In the genomic region with DNA sequence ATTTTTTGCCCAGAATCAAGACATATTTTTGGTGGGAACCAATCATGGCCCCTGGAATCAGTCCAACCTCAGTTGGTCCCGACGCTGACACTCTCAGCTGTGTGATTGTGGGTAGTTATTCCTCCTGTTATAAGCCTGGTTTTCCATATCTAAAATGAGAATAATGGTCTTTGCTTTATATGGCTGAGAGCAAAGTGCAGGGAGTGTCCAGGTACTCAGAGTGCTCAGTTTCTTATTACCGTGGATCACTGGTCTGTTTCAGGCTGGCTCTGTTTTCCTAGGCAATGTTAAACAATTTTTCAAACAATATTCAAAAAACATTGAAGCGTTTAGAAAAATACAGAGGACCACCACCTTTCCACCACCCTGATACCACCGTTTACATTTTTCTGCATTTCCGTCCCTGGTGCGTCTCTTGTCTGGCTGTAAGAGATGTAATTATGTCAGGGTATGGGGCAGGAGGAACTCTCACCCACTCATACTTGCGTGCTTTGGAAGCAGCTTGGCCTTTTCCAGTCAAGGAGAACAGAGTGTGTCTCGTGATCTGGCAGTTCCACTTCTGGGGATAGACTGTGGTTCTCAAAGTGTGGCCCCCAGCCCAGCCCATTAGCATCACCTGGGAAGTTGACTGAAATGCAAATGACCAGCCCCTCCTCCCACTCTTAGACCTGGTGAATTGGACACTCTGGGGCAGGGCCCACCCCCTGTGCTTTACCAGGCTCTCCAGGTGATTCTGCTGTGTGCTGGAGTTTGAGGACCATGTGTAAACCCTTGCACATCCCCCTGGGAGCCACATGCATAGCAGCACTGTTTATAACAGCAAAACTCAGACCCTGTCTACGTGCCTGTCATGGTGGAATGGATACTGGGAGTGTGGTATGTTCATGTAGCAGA, we compare ENCODE assay signal across 22 cellular contexts. TPM values are rescaled to one million over a fixed set of nuclear protein-coding genes. Genes with fewer than 3 reads are reported as not detected.
A peak's percentile ranks its signal among the peaks of the same experiment; 100 is the strongest.
DNase-seq lines count a peak whose midpoint lies in the region; ATAC-seq and TF ChIP-seq lines count a peak whose summit lies in the region.
"Had no signal": no experiment of that assay in that cellular context is flagged by ENCODE, and none has a peak within 500 bp of the region (broad histone marks: within the 10 kb centered on the region; RNA-seq: fewer than 3 reads in every experiment).

No MANE protein-coding gene starts in this region.

- H3K4me3 ChIP-seq in BLaER1 = 0 out of 2 replicates have a peak overlapping the region, but pooled peaks have one; percentile 37
- H3K4me3 ChIP-seq: ascending aorta, dorsolateral prefrontal cortex had no signal

- peaks cover 2% of the 10 kb centered on the region for H3K9me3 Mint-ChIP-seq in CD4-positive, alpha-beta T cell
- peaks cover 19% of the 10 kb centered on the region for H3K9me3 Mint-ChIP-seq in WTC11
- H3K9me3 Mint-ChIP-seq in progenitor cell of endocrine pancreas (ENCODE audit: low read depth) = peaks cover 13% of the 10 kb centered on the region

- TF ChIP-seq CTCF in CD4-positive, alpha-beta T cell (IDR thresholded peaks at IDR 0.05) = no peak
- TF ChIP-seq CTCF in WTC11 (IDR thresholded peaks at IDR 0.05) = no peak
- TF ChIP-seq CTCF in progenitor cell of endocrine pancreas (IDR thresholded peaks at IDR 0.05; ENCODE audit: unreplicated experiment) = no peak

- peaks cover 97% of the 10 kb centered on the region for H3K36me3 Mint-ChIP-seq in CD4-positive, alpha-beta T cell (ENCODE audit: low read depth)
- H3K36me3 Mint-ChIP-seq in WTC11 = peaks cover 21% of the 10 kb centered on the region
- H3K36me3 Mint-ChIP-seq in progenitor cell of endocrine pancreas (ENCODE audit: insufficient read depth) = peaks cover 10% of the 10 kb centered on the region

- H3K36me3 ChIP-seq in BLaER1 = peaks cover 38% of the 10 kb centered on the region

- H3K27ac Mint-ChIP-seq in CD4-positive, alpha-beta T cell = peak overlapping the region; percentile 59
- H3K27ac Mint-ChIP-seq in WTC11 (no peak overlapping the region), progenitor cell of endocrine pancreas (peak overlapping the region; percentile 80)
- H3K27ac Mint-ChIP-seq: activated naive CD4-positive, alpha-beta T cell treated with anti-CD3 and anti-CD28 coated beads for 36 hours; activated T-cell treated with anti-CD3 and anti-CD28 coated beads, Interleukin-2, amount 50 U/mL, for 24 hours; natural killer cell had no signal

- POLR2A ChIA-PET in CD4-positive, alpha-beta T cell (lab: Charles Lee) = no interaction called here
- POLR2A ChIA-PET in WTC11 (lab: Charles Lee) = no interaction called here

- peaks cover 58% of the 10 kb centered on the region for H3K4me1 ChIP-seq in BLaER1
- H3K4me1 ChIP-seq: ascending aorta had no signal

- intact Hi-C loops in CD4-positive, alpha-beta T cell (cut with DNase I, micrococcal nuclease) = no loop called here

- H3K27me3 Mint-ChIP-seq in CD4-positive, alpha-beta T cell = no peaks in the 10 kb centered on the region
- H3K27me3 Mint-ChIP-seq in WTC11 (ENCODE audit: low read depth) (peaks cover 12% of the 10 kb centered on the region), progenitor cell of endocrine pancreas (peaks cover 18% of the 10 kb centered on the region)
- H3K27me3 Mint-ChIP-seq: activated T-cell treated with anti-CD3 and anti-CD28 coated beads, Interleukin-2, amount 50 U/mL, for 24 hours had no signal

- CTCF ChIA-PET in CD4-positive, alpha-beta T cell (lab: Charles Lee) = no interaction called here
- CTCF ChIA-PET in WTC11 (lab: Charles Lee) = no interaction called here

- H3K9ac ChIP-seq in BLaER1 = no peak overlapping the region; the same call in 1 of the 2 replicates

- no peak for ATAC-seq in CD4-positive, alpha-beta T cell (ENCODE audit: poor library complexity)
- ATAC-seq in WTC11 (peak; percentile 72), HG02973 (IDR thresholded peaks at IDR 0.05; ENCODE audit: unreplicated experiment) (no peak)
- ATAC-seq: natural killer cell had no signal

- H3K4me1 Mint-ChIP-seq in CD4-positive, alpha-beta T cell (ENCODE audit: low read depth) = peaks cover 45% of the 10 kb centered on the region
- peaks cover 19% of the 10 kb centered on the region for H3K4me1 Mint-ChIP-seq in WTC11
- peaks cover under 1% of the 10 kb centered on the region for H3K4me1 Mint-ChIP-seq in progenitor cell of endocrine pancreas (ENCODE audit: low read depth)

- peak in 1 of 10 experiments; percentile 25 for DNase-seq in CD4-positive, alpha-beta T cell
- DNase-seq in WTC11 (ENCODE audit: low spot score) (no peak), progenitor cell of endocrine pancreas (ENCODE audit: low spot score, unreplicated experiment) (no peak), NCI-H2107 (lab: John Stamatoyannopoulos, UW) (no peak), NCI-H1092 (lab: John Stamatoyannopoulos, UW) (no peak)
- DNase-seq: activated CD4-positive, alpha-beta T cell treated with anti-CD3 and anti-CD28 coated beads for 4 hours; activated naive CD4-positive, alpha-beta T cell treated with anti-CD3 and anti-CD28 coated beads for 36 hours; activated T-cell treated with anti-CD3 and anti-CD28 coated beads, Interleukin-2, amount 50 U/mL, for 24 hours; caudate nucleus; dorsolateral prefrontal cortex; Karpas-422; mesenchymal stem cell; natural killer cell; NCI-H2029; NCI-H226; NCI-H82; Right ventricle myocardium superior; substantia nigra; SW 1271 had no signal

- peak overlapping the region; percentile 78 for H3K27ac ChIP-seq in BLaER1
- no peak overlapping the region for H3K27ac ChIP-seq in CD4-positive, alpha-beta T cell (ENCODE audit: low read depth, low read length)
- H3K27ac ChIP-seq: ascending aorta, dorsolateral prefrontal cortex had no signal

- peaks cover 41% of the 10 kb centered on the region for H3K9me3 ChIP-seq in BLaER1
- H3K9me3 ChIP-seq in CD4-positive, alpha-beta T cell (ENCODE audit: control insufficient read depth, low read length) = no peaks in the 10 kb centered on the region
- H3K9me3 ChIP-seq: ascending aorta had no signal

- H4K20me1 ChIP-seq in BLaER1 = no peaks in the 10 kb centered on the region

- H3K27me3 ChIP-seq in BLaER1 = peaks cover 3% of the 10 kb centered on the region; the same call in 1 of the 2 replicates
- H3K27me3 ChIP-seq in CD4-positive, alpha-beta T cell (ENCODE audit: control insufficient read depth, insufficient read depth, low read length) = no peaks in the 10 kb centered on the region
- H3K27me3 ChIP-seq: ascending aorta, dorsolateral prefrontal cortex had no signal

- no peak overlapping the region for H3K4me3 Mint-ChIP-seq in CD4-positive, alpha-beta T cell
- H3K4me3 Mint-ChIP-seq in WTC11 (no peak overlapping the region), progenitor cell of endocrine pancreas (ENCODE audit: low read depth) (no peak overlapping the region)
- H3K4me3 Mint-ChIP-seq: activated naive CD4-positive, alpha-beta T cell treated with anti-CD3 and anti-CD28 coated beads for 36 hours; activated T-cell treated with anti-CD3 and anti-CD28 coated beads, Interleukin-2, amount 50 U/mL, for 24 hours; natural killer cell had no signal

- peak overlapping the region; percentile 93 for H3K4me2 ChIP-seq in BLaER1

TF ChIP-seq in WTC11, 78 proteins besides CTCF, POLR2A, EP300 and RAD21 (continues in another document):
- TF ChIP-seq ZNF121 (CRISPR knock-in tag; IDR thresholded peaks at IDR 0.05) = no peak
- TF ChIP-seq, protein P1, sequence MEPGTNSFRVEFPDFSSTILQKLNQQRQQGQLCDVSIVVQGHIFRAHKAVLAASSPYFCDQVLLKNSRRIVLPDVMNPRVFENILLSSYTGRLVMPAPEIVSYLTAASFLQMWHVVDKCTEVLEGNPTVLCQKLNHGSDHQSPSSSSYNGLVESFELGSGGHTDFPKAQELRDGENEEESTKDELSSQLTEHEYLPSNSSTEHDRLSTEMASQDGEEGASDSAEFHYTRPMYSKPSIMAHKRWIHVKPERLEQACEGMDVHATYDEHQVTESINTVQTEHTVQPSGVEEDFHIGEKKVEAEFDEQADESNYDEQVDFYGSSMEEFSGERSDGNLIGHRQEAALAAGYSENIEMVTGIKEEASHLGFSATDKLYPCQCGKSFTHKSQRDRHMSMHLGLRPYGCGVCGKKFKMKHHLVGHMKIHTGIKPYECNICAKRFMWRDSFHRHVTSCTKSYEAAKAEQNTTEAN (CRISPR knock-in tag; IDR thresholded peaks at IDR 0.05) = no peak
- TF ChIP-seq GTF2I (CRISPR knock-in tag; conservative IDR thresholded peaks at IDR 0.05) = no peak
- no peak for TF ChIP-seq ZNF263 (CRISPR knock-in tag; IDR thresholded peaks at IDR 0.05; ENCODE audit: low read depth)
- TF ChIP-seq CREB1 (CRISPR knock-in tag; IDR thresholded peaks at IDR 0.05) = no peak
- TF ChIP-seq ZNF423 (CRISPR knock-in tag; IDR thresholded peaks at IDR 0.05) = no peak
- TF ChIP-seq NFATC4 (CRISPR knock-in tag; IDR thresholded peaks at IDR 0.05) = no peak
- TF ChIP-seq, protein P2, sequence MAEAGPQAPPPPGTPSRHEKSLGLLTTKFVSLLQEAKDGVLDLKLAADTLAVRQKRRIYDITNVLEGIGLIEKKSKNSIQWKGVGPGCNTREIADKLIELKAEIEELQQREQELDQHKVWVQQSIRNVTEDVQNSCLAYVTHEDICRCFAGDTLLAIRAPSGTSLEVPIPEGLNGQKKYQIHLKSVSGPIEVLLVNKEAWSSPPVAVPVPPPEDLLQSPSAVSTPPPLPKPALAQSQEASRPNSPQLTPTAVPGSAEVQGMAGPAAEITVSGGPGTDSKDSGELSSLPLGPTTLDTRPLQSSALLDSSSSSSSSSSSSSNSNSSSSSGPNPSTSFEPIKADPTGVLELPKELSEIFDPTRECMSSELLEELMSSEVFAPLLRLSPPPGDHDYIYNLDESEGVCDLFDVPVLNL (CRISPR knock-in tag; IDR thresholded peaks at IDR 0.05; ENCODE audit: borderline replicate concordance, low read depth) = no peak
- TF ChIP-seq EMX1 (CRISPR knock-in tag; IDR thresholded peaks at IDR 0.05) = no peak
- TF ChIP-seq, protein P3, sequence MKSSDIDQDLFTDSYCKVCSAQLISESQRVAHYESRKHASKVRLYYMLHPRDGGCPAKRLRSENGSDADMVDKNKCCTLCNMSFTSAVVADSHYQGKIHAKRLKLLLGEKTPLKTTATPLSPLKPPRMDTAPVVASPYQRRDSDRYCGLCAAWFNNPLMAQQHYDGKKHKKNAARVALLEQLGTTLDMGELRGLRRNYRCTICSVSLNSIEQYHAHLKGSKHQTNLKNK (CRISPR knock-in tag; IDR thresholded peaks at IDR 0.05) = no peak
- no peak for TF ChIP-seq CBFB (CRISPR knock-in tag; IDR thresholded peaks at IDR 0.05; ENCODE audit: low read depth)

RNA-seq across cellular contexts. Expression of a gene that starts 6.8 kb away (rescaled TPM):
- 10 to 100 TPM; 82.3 to 86.3 TPM for total RNA-seq in CD4-positive, alpha-beta T cell
- total RNA-seq in WTC11 (2021) (3.6 to 4.6 TPM (median 4.0 TPM) in 3 replicates), progenitor cell of endocrine pancreas (2.1 and 2.6 TPM in 2 replicates)

Comparison
In these comparisons a context has a peak if more than half of its experiments do, and no peak if none do; other contexts are left out.
1. RNA of a gene that starts 6.8 kb away (total RNA-seq): 82.3 to 86.3 TPM in CD4-positive, alpha-beta T cell; 3.6 to 4.6 TPM in WTC11 and 2.1 to 2.6 TPM in progenitor cell of endocrine pancreas; every median in the first group is over 10 times any median in the second.